8 cellular contexts compared by ENCODE assay signal in genomic region chr14:36271939-36272907, GRCh38. TPM values are rescaled to one million over a fixed set of nuclear protein-coding genes. Genes with fewer than 3 reads are reported as not detected.
DNase-seq lines count a peak whose midpoint lies in the region; ATAC-seq and TF ChIP-seq lines count a peak whose summit lies in the region.

No MANE protein-coding gene starts in this region.

- DNase-seq in DMS79 treated with DMSO at 0.1 percent for 48 hours (lab: John Stamatoyannopoulos, UW) (peak; percentile 93), foreskin fibroblast (peak; percentile 4 to 46), NCI-H1092 treated with DMSO at 0.1 percent for 48 hours (lab: John Stamatoyannopoulos, UW) (no peak), A172 (ENCODE audit: low spot score) (no peak), DMS114 treated with DMSO at 0.1 percent for 48 hours (lab: John Stamatoyannopoulos, UW; ENCODE audit: unreplicated experiment) (no peak)
- peak; percentile 24 to 31 for DNase-seq in activated CD4-positive, alpha-beta T cell treated with anti-CD3 and anti-CD28 coated beads, Interleukin-2, amount 50 U/mL, for 48 hours

- H3K4me3 ChIP-seq in foreskin fibroblast (ENCODE audit: low read depth in 1 of 2, low read length in 2 of 2) (peak overlapping the region; percentile 12 to 25), skeletal muscle tissue (ENCODE audit: low read length in 3 of 3) (peak overlapping the region; percentile 44 to 64 (median 52))

- no peak for TF ChIP-seq CTCF in foreskin fibroblast (IDR thresholded peaks at IDR 0.05; ENCODE audit: low read depth, low read length)

- H3K9ac ChIP-seq in skeletal muscle tissue (ENCODE audit: low read depth in 1 of 3, low read length in 3 of 3) = no peak overlapping the region

- H3K36me3 ChIP-seq in skeletal muscle tissue (ENCODE audit: control insufficient read depth in 3 of 3, insufficient read depth in 3 of 3, low read length in 3 of 3) = no peaks in the 10 kb centered on the region

- H3K4me1 ChIP-seq in skeletal muscle tissue (ENCODE audit: control insufficient read depth in 3 of 3, insufficient read depth in 3 of 3, low read length in 3 of 3) = peaks cover 3 to 8% (median 4%) of the 10 kb centered on the region in 3 donors

- H3K27me3 ChIP-seq in skeletal muscle tissue (ENCODE audit: control insufficient read depth in 3 of 3, insufficient read depth in 3 of 3, low read length in 3 of 3) = peaks cover 34 to 36% (median 36%) of the 10 kb centered on the region in 3 donors

- no peak for ATAC-seq in HG02840 (IDR thresholded peaks at IDR 0.05; ENCODE audit: low FRiP score, unreplicated experiment)

- no peaks in the 10 kb centered on the region for H3K9me3 ChIP-seq in skeletal muscle tissue (ENCODE audit: control insufficient read depth in 3 of 3, low read length in 3 of 3)

- H3K27ac ChIP-seq in skeletal muscle tissue (ENCODE audit: low read depth, low read length) = no peak overlapping the region

RNA-seq across cellular contexts. Expression of gene MBIP, which starts 48.2 kb away (rescaled TPM):
- total RNA-seq in skeletal muscle tissue = 7.8 TPM
- 8.6 and 13.4 TPM in 2 replicates for total RNA-seq in A172 (2014; rRNA removed; shearing (Covaris generic))

Comparison
In these comparisons a context has a peak if more than half of its experiments do, and no peak if none do; other contexts are left out.
1. DNase-seq: peak in DMS79 treated with DMSO at 0.1 percent for 48 hours (single experiment), activated CD4-positive, alpha-beta T cell treated with anti-CD3 and anti-CD28 coated beads, Interleukin-2, amount 50 U/mL, for 48 hours (2 of 2) and foreskin fibroblast (2 of 2); none in NCI-H1092 treated with DMSO at 0.1 percent for 48 hours (single experiment), A172 (single experiment) and DMS114 treated with DMSO at 0.1 percent for 48 hours (single experiment).